In genomic region chr11:126002181-126002580, GRCh38 we compare ENCODE assay signal across 33 cellular contexts. TPM values are rescaled to one million over a fixed set of nuclear protein-coding genes. Genes with fewer than 3 reads are reported as not detected.
"Had no signal": no experiment of that assay in that cellular context is flagged by ENCODE, and none has a peak within 500 bp of the region (broad histone marks: within the 10 kb centered on the region; RNA-seq: fewer than 3 reads in every experiment).

No MANE protein-coding gene starts in this region.

- H3K9me3 Mint-ChIP-seq: dendritic cell treated with granulocyte-macrophage colony-stimulating factor and Interleukin-4, amounts not matched to agents 40 ng/mL and 50 ng/mL, for 4 days; effector memory CD8-positive, alpha-beta T cell; endodermal cell; naive thymus-derived CD4-positive, alpha-beta T cell had no signal

- H3K9me3 ChIP-seq: colonic mucosa, esophagus squamous epithelium, gastrocnemius medialis, heart right ventricle, left lung, lower lobe of right lung had no signal

- H3K36me3 ChIP-seq: colonic mucosa, gastrocnemius medialis, left lung had no signal

- H3K27me3 Mint-ChIP-seq: naive thymus-derived CD4-positive, alpha-beta T cell had no signal

- H3K27me3 ChIP-seq: colonic mucosa, esophagus squamous epithelium, gastrocnemius medialis, heart right ventricle, left lung had no signal

- H3K27ac Mint-ChIP-seq: dendritic cell treated with granulocyte-macrophage colony-stimulating factor and Interleukin-4, amounts not matched to agents 40 ng/mL and 50 ng/mL, for 4 days; effector memory CD8-positive, alpha-beta T cell; naive thymus-derived CD4-positive, alpha-beta T cell had no signal

- DNase-seq: colonic mucosa; cortex of kidney; effector CD8-positive, alpha-beta T cell; effector memory CD8-positive, alpha-beta T cell; endodermal cell; erythroblast; esophagus squamous epithelium; foreskin fibroblast; foreskin melanocyte; gastrocnemius medialis; glutamatergic neuron; head of caudate nucleus; heart right ventricle; hippocampal formation; left cardiac atrium; left lung; left ventricle myocardium superior; lower lobe of right lung; mesenchymal stem cell; midbrain; naive thymus-derived CD4-positive, alpha-beta T cell had no signal

- FAIRE-seq: endometrium, keratinocyte had no signal

- H3K4me3 Mint-ChIP-seq: dendritic cell treated with granulocyte-macrophage colony-stimulating factor and Interleukin-4, amounts not matched to agents 40 ng/mL and 50 ng/mL, for 4 days; effector memory CD8-positive, alpha-beta T cell; endodermal cell; naive thymus-derived CD4-positive, alpha-beta T cell had no signal

- ATAC-seq: effector memory CD8-positive, alpha-beta T cell; esophagus mucosa; gastrocnemius medialis; heart right ventricle; left cardiac atrium; left lung; left ventricle myocardium superior; lower lobe of right lung; naive thymus-derived CD4-positive, alpha-beta T cell had no signal

- H3K4me3 ChIP-seq: colonic mucosa, esophagus squamous epithelium, gastrocnemius medialis, heart right ventricle, left lung, lower lobe of right lung had no signal

- H3K4me1 Mint-ChIP-seq: endodermal cell; naive thymus-derived CD4-positive, alpha-beta T cell had no signal

- H3K4me1 ChIP-seq: colonic mucosa, gastrocnemius medialis, left lung, lower lobe of right lung had no signal

- H3K27ac ChIP-seq: colonic mucosa, epithelial cell of prostate, esophagus squamous epithelium, gastrocnemius medialis, heart right ventricle, left lung, lower lobe of right lung had no signal

RNA-seq across cellular contexts. Expression of gene VSIG10L2, which starts 56.3 kb away (rescaled TPM):
- total RNA-seq: colonic mucosa; dermis microvascular lymphatic vessel endothelial cell; endodermal cell; esophagus mucosa; glomerular endothelial cell; kidney epithelial cell; left ventricle myocardium superior; lower lobe of right lung; lung microvascular endothelial cell; mesenteric fat pad; mononuclear cell; mucosa of gallbladder; naive thymus-derived CD4-positive, alpha-beta T cell had no signal
- polyA plus RNA-seq: naive thymus-derived CD4-positive, alpha-beta T cell had no signal
